In genomic region chr5:65893749-65894430, GRCh38 we compare ENCODE assay signal across 26 cellular contexts.
"Had no signal": no experiment of that assay in that cellular context is flagged by ENCODE, and none has a peak within 500 bp of the region (broad histone marks: within the 10 kb centered on the region; RNA-seq: fewer than 3 reads in every experiment).

No MANE protein-coding gene starts in this region.

- H3K27ac ChIP-seq: breast epithelium, KMS-11, Peyer's patch, RWPE1, SJSA1 had no signal

- ATAC-seq: activated CD8-positive, alpha-beta T cell treated with anti-CD3 and anti-CD28 coated beads for 36 hours; activated T-cell treated with anti-CD3 and anti-CD28 coated beads, Interleukin-2, amount 50 U/mL, for 72 hours; SK-N-SH treated with all-trans-retinoic acid at 6 μM for 48 hours had no signal

- H3K27me3 ChIP-seq: breast epithelium, Peyer's patch, SJSA1 had no signal

- H3K4me3 ChIP-seq: breast epithelium, Peyer's patch, SJSA1 had no signal

- FAIRE-seq: TTC549 had no signal

- H3K9me3 ChIP-seq: breast epithelium, Peyer's patch, SJSA1 had no signal

- H3K4me1 ChIP-seq: breast epithelium, Peyer's patch had no signal

- H3K36me3 ChIP-seq: breast epithelium, Peyer's patch, SJSA1 had no signal

- H3K9ac ChIP-seq: KMS-11 had no signal

- H3K4me2 ChIP-seq: KMS-11 had no signal

- DNase-seq: activated CD4-positive, CD25-positive, alpha-beta regulatory T cell; activated CD8-positive, alpha-beta memory T cell treated with anti-CD3 and anti-CD28 coated beads, Interleukin-2, amount 50 U/mL, for 4 hours; activated CD8-positive, alpha-beta T cell treated with anti-CD3 and anti-CD28 coated beads for 36 hours; activated gamma-delta T cell treated with Interleukin-2 at 50 U/mL for 16 hours; activated T-cell treated with anti-CD3 and anti-CD28 coated beads, Interleukin-2, amount 50 U/mL, for 72 hours; aorta; caudate nucleus; NCI-H1092 treated with DMSO at 0.1 percent for 48 hours; NCI-H1417 treated with DMSO at 0.1 percent for 48 hours; NCI-H1694; NCI-H2029; NCI-H2107; NCI-H2171 treated with DMSO at 0.1 percent for 48 hours; NCI-H226; NCI-H526 treated with DMSO at 0.1 percent for 48 hours; NK-92 treated with Interleukin-12 subunit alpha and Interleukin-12 subunit beta, amount 100 ng/mL, for 24 hours; Peyer's patch; Right ventricle myocardium superior; T-helper 2 cell; T1000 had no signal
